10 cellular contexts compared by ENCODE assay signal in the genomic region with DNA sequence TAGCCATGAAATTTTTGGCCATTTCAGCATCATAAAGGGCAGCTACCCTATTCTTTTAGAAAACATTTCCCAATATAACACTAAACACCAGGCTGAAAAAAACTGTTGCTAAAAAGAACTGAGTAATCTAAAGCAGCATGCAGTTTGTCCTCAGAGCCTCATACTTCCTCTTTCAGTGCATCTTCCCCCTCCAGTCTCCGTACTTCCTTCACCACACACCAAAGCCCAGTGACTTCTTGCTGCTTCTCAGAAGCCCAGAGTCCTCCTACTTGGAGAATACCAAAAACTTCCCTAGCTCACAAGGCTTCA.
A peak's percentile ranks its signal among the peaks of the same experiment; 100 is the strongest.
DNase-seq lines count a peak whose midpoint lies in the region; ATAC-seq and TF ChIP-seq lines count a peak whose summit lies in the region.
"Had no signal": no experiment of that assay in that cellular context is flagged by ENCODE, and none has a peak within 500 bp of the region (broad histone marks: within the 10 kb centered on the region; RNA-seq: fewer than 3 reads in every experiment).

No MANE protein-coding gene starts in this region.

- H4K20me1 ChIP-seq in BLaER1, result no peaks in the 10 kb centered on the region

- no peak for TF ChIP-seq POLR2A in erythroblast (IDR thresholded peaks at IDR 0.05; ENCODE audit: low read length)

- H3K27ac Mint-ChIP-seq in effector memory CD8-positive, alpha-beta T cell, result peak overlapping the region; percentile 73 to 83
- H3K27ac Mint-ChIP-seq in nephron progenitor cell, result no peak overlapping the region

- H3K4me1 Mint-ChIP-seq in effector memory CD8-positive, alpha-beta T cell (ENCODE audit: low read depth in 2 of 2), result peaks cover 45 to 57% of the 10 kb centered on the region in 2 donors
- H3K4me1 Mint-ChIP-seq in nephron progenitor cell, result peaks cover 8% of the 10 kb centered on the region

- no peak for DNase-seq in effector memory CD8-positive, alpha-beta T cell
- DNase-seq in erythroblast (lab: John Stamatoyannopoulos, UW) (no peak), NCI-H1105 (lab: John Stamatoyannopoulos, UW) (no peak), nephron progenitor cell (no peak)
- DNase-seq: IMR-90 had no signal

- no peaks in the 10 kb centered on the region for H3K36me3 ChIP-seq in BLaER1

- H3K4me3 Mint-ChIP-seq in effector memory CD8-positive, alpha-beta T cell, result peak overlapping the region; percentile 47 to 54
- H3K4me3 Mint-ChIP-seq in nephron progenitor cell, result no peak overlapping the region

- peak overlapping the region; percentile 66 for H3K27ac ChIP-seq in BLaER1
- H3K27ac ChIP-seq: hepatocyte had no signal

- TF ChIP-seq CTCF in nephron progenitor cell (IDR thresholded peaks at IDR 0.05), result no peak

- no peak overlapping the region for H3K9ac ChIP-seq in BLaER1

- peak overlapping the region; percentile 79 for H3K4me2 ChIP-seq in BLaER1
- H3K4me2 ChIP-seq: hepatocyte had no signal

- H3K9me3 ChIP-seq in BLaER1, result peaks cover 4% of the 10 kb centered on the region; the same call in 1 of the 2 replicates

- peak; percentile 55 for ATAC-seq in GM19351 (IDR thresholded peaks at IDR 0.05; ENCODE audit: unreplicated experiment)
- ATAC-seq in HG03460 (IDR thresholded peaks at IDR 0.05; ENCODE audit: unreplicated experiment), result peak; percentile 59
- ATAC-seq in effector memory CD8-positive, alpha-beta T cell (replicated peaks), result peak; percentile 81
- ATAC-seq in GM19324 (IDR thresholded peaks at IDR 0.05; ENCODE audit: low FRiP score, unreplicated experiment), result no peak

- no peak overlapping the region for H3K4me3 ChIP-seq in BLaER1
- H3K4me3 ChIP-seq: hepatocyte had no signal

- H3K36me3 Mint-ChIP-seq in effector memory CD8-positive, alpha-beta T cell (ENCODE audit: insufficient read depth), result peaks cover 3% of the 10 kb centered on the region
- H3K36me3 Mint-ChIP-seq in nephron progenitor cell (ENCODE audit: low read depth), result no peaks in the 10 kb centered on the region

- no peaks in the 10 kb centered on the region for H3K27me3 ChIP-seq in BLaER1
- H3K27me3 ChIP-seq: hepatocyte had no signal

- H3K27me3 Mint-ChIP-seq in effector memory CD8-positive, alpha-beta T cell, result no peaks in the 10 kb centered on the region
- H3K27me3 Mint-ChIP-seq in nephron progenitor cell (ENCODE audit: low read depth, poor library complexity), result peaks cover 12% of the 10 kb centered on the region

- no peaks in the 10 kb centered on the region for H3K9me3 Mint-ChIP-seq in effector memory CD8-positive, alpha-beta T cell
- no peaks in the 10 kb centered on the region for H3K9me3 Mint-ChIP-seq in nephron progenitor cell

- peaks cover 49% of the 10 kb centered on the region for H3K4me1 ChIP-seq in BLaER1
